In the genomic region with DNA sequence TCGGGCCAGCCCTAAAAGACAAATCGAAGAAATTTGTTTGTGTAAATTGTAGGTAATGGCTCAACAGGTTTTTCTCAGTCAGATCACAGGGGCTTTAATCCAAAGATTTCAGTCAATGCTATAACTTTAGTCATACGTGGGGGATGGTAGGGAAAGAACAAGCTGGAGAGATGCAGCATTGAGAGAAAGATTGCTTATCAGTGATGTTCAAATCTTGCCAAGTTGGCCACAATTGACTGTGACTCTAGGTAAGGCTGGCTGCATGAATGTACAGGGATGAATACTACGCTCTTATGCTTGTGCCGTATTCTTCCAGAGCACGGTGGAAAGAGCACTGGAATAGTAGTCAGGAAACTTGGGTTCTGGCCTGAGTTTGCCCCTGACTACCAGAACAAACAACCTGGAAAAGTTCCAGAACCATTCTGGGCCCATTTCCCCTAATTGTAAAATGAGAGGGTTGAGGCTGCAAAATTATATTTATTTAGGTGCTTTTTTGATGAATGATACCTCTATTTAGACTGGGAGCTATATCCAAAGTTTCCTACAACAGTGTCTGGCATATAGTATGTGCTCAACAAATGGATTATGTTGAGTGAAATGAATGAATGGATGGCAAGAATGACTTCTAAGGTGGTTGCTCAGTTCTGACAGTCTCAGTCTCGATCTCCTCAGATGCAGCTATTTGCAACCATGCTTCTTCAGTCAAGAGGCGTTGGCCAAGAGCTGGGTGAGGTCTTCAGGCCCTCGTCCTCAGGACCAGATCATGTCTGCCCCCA, we compare ENCODE assay signal across 1 cellular context.
TF ChIP-seq lines count a peak whose summit lies in the region.

No MANE protein-coding gene starts in this region.

TF ChIP-seq in HCT116, 20 proteins besides CTCF, POLR2A, EP300 and RAD21:
- TF ChIP-seq, protein P1, sequence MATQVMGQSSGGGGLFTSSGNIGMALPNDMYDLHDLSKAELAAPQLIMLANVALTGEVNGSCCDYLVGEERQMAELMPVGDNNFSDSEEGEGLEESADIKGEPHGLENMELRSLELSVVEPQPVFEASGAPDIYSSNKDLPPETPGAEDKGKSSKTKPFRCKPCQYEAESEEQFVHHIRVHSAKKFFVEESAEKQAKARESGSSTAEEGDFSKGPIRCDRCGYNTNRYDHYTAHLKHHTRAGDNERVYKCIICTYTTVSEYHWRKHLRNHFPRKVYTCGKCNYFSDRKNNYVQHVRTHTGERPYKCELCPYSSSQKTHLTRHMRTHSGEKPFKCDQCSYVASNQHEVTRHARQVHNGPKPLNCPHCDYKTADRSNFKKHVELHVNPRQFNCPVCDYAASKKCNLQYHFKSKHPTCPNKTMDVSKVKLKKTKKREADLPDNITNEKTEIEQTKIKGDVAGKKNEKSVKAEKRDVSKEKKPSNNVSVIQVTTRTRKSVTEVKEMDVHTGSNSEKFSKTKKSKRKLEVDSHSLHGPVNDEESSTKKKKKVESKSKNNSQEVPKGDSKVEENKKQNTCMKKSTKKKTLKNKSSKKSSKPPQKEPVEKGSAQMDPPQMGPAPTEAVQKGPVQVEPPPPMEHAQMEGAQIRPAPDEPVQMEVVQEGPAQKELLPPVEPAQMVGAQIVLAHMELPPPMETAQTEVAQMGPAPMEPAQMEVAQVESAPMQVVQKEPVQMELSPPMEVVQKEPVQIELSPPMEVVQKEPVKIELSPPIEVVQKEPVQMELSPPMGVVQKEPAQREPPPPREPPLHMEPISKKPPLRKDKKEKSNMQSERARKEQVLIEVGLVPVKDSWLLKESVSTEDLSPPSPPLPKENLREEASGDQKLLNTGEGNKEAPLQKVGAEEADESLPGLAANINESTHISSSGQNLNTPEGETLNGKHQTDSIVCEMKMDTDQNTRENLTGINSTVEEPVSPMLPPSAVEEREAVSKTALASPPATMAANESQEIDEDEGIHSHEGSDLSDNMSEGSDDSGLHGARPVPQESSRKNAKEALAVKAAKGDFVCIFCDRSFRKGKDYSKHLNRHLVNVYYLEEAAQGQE (IDR thresholded peaks at IDR 0.05; ENCODE audit: low read depth), result no peak
- TF ChIP-seq, protein P2, sequence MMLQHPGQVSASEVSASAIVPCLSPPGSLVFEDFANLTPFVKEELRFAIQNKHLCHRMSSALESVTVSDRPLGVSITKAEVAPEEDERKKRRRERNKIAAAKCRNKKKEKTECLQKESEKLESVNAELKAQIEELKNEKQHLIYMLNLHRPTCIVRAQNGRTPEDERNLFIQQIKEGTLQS (IDR thresholded peaks at IDR 0.05), result no peak
- TF ChIP-seq SRF (IDR thresholded peaks at IDR 0.05; ENCODE audit: low read depth) (no peak), ZNF274 (IDR thresholded peaks at IDR 0.05; ENCODE audit: low read depth, low read length) (no peak), CEBPB (IDR thresholded peaks at IDR 0.05; ENCODE audit: low read depth) (no peak), ELF1 (IDR thresholded peaks at IDR 0.05; ENCODE audit: borderline replicate concordance, low read depth) (no peak), TCF7L2 (IDR thresholded peaks at IDR 0.05; ENCODE audit: borderline replicate concordance, extremely low read depth, insufficient read depth, insufficient read length) (no peak), YY1 (IDR thresholded peaks at IDR 0.05; ENCODE audit: extremely low read depth, insufficient replicate concordance, low read depth, low read length) (no peak), FOSL1 (IDR thresholded peaks at IDR 0.05; ENCODE audit: low read depth) (no peak), SIN3A (IDR thresholded peaks at IDR 0.05; ENCODE audit: low read depth) (no peak), EZH2phosphoT487 (IDR thresholded peaks at IDR 0.05; ENCODE audit: borderline replicate concordance) (no peak), POLR2AphosphoS5 (IDR thresholded peaks at IDR 0.05; ENCODE audit: low read depth, low read length) (no peak), EZH2 (IDR thresholded peaks at IDR 0.05) (no peak), ZFX (IDR thresholded peaks at IDR 0.05) (no peak), JUND (IDR thresholded peaks at IDR 0.05) (no peak), EGR1 (IDR thresholded peaks at IDR 0.05; ENCODE audit: low read depth) (no peak), CBX3 (IDR thresholded peaks at IDR 0.05; ENCODE audit: low read depth) (no peak)
